ENCODE assay signal across 13 cellular contexts in genomic region chr5:58240286-58240685, GRCh38.
DNase-seq lines count a peak whose midpoint lies in the region; ATAC-seq and TF ChIP-seq lines count a peak whose summit lies in the region.
"Had no signal": no experiment of that assay in that cellular context is flagged by ENCODE, and none has a peak within 500 bp of the region (broad histone marks: within the 10 kb centered on the region; RNA-seq: fewer than 3 reads in every experiment).

No MANE protein-coding gene starts in this region.

- TF ChIP-seq CTCF in HFFc6 (IDR thresholded peaks at IDR 0.05) (no peak), fibroblast of mammary gland (conservative IDR thresholded peaks at IDR 0.05; ENCODE audit: control insufficient read depth, insufficient read depth, low read depth, low read length) (no peak), type B pancreatic cell (conservative IDR thresholded peaks at IDR 0.05) (no peak)

- H3K27me3 Mint-ChIP-seq in HFFc6 (ENCODE audit: insufficient read depth) (no peaks in the 10 kb centered on the region), type B pancreatic cell (no peaks in the 10 kb centered on the region)
- H3K27me3 Mint-ChIP-seq: activated CD4-positive, alpha-beta memory T cell treated with anti-CD3 and anti-CD28 coated beads, Interleukin-2, amount 10 ng/mL, durations not matched to agents 7 days and 5 days had no signal

- H3K4me1 Mint-ChIP-seq in HFFc6 (ENCODE audit: low read depth) = peaks cover 44% of the 10 kb centered on the region
- H3K4me1 Mint-ChIP-seq in type B pancreatic cell (ENCODE audit: unreplicated experiment) = peaks cover 5% of the 10 kb centered on the region
- H3K4me1 Mint-ChIP-seq: activated CD4-positive, alpha-beta memory T cell treated with anti-CD3 and anti-CD28 coated beads, Interleukin-2, amount 10 ng/mL, durations not matched to agents 7 days and 5 days had no signal

- H3K36me3 Mint-ChIP-seq in HFFc6 (ENCODE audit: low read depth) (no peaks in the 10 kb centered on the region), type B pancreatic cell (no peaks in the 10 kb centered on the region)

- H3K4me3 Mint-ChIP-seq in HFFc6 (peak overlapping the region; percentile 26), type B pancreatic cell (no peak overlapping the region)
- H3K4me3 Mint-ChIP-seq: activated CD4-positive, alpha-beta memory T cell treated with anti-CD3 and anti-CD28 coated beads, Interleukin-2, amount 10 ng/mL, durations not matched to agents 7 days and 5 days had no signal

- ATAC-seq in SK-N-SH treated with all-trans-retinoic acid at 6 μM for 48 hours = peak; percentile 60
- no peak for ATAC-seq in HG02623 (IDR thresholded peaks at IDR 0.05; ENCODE audit: unreplicated experiment)
- ATAC-seq: gastrocnemius medialis, Panc1 had no signal

- H3K4me3 ChIP-seq in fibroblast of mammary gland (ENCODE audit: control insufficient read depth, low read depth, low read length) = no peak overlapping the region
- H3K4me3 ChIP-seq: gastrocnemius medialis, thoracic aorta had no signal

- DNase-seq in HFFc6 = peak; percentile 55
- DNase-seq in fibroblast of mammary gland (ENCODE audit: low read depth) = peak; percentile 42
- DNase-seq in type B pancreatic cell (ENCODE audit: extremely low spot score, unreplicated experiment) = no peak
- DNase-seq in mesenteric fat pad (ENCODE audit: low spot score) = no peak
- no peak for DNase-seq in occipital lobe (lab: John Stamatoyannopoulos, UW)
- DNase-seq: activated CD4-positive, alpha-beta memory T cell treated with anti-CD3 and anti-CD28 coated beads, Interleukin-2, amount 10 ng/mL, durations not matched to agents 7 days and 5 days; activated gamma-delta T cell treated with Interleukin-2 at 50 U/mL for 16 hours; gastrocnemius medialis; T-helper 9 cell had no signal

- H3K9me3 Mint-ChIP-seq in HFFc6 = no peaks in the 10 kb centered on the region
- no peaks in the 10 kb centered on the region for H3K9me3 Mint-ChIP-seq in type B pancreatic cell
- H3K9me3 Mint-ChIP-seq: activated CD4-positive, alpha-beta memory T cell treated with anti-CD3 and anti-CD28 coated beads, Interleukin-2, amount 10 ng/mL, durations not matched to agents 7 days and 5 days had no signal

- H3K27ac Mint-ChIP-seq in HFFc6 (peak overlapping the region; percentile 75), type B pancreatic cell (peak overlapping the region; percentile 77)
- H3K27ac Mint-ChIP-seq: activated CD4-positive, alpha-beta memory T cell treated with anti-CD3 and anti-CD28 coated beads, Interleukin-2, amount 10 ng/mL, durations not matched to agents 7 days and 5 days had no signal

TF ChIP-seq in SK-N-SH treated with all-trans-retinoic acid at 6 μM for 48 hours, 23 proteins besides CTCF, POLR2A, EP300 and RAD21:
- no peak for TF ChIP-seq ZC3H10 (CRISPR knock-in tag; IDR thresholded peaks at IDR 0.05)
- no peak for TF ChIP-seq OSR1 (CRISPR knock-in tag; IDR thresholded peaks at IDR 0.05)
- TF ChIP-seq GLIS3 (CRISPR knock-in tag; IDR thresholded peaks at IDR 0.05) = no peak
- no peak for TF ChIP-seq ESRRG (CRISPR knock-in tag; IDR thresholded peaks at IDR 0.05)
- no peak for TF ChIP-seq RARB (CRISPR knock-in tag; IDR thresholded peaks at IDR 0.05)
- no peak for TF ChIP-seq PPARA (CRISPR knock-in tag; IDR thresholded peaks at IDR 0.05; ENCODE audit: borderline replicate concordance)
- no peak for TF ChIP-seq ZNF70 (CRISPR knock-in tag; IDR thresholded peaks at IDR 0.05)
- no peak for TF ChIP-seq CREB5 (CRISPR knock-in tag; IDR thresholded peaks at IDR 0.05; ENCODE audit: low read depth)
- no peak for TF ChIP-seq ZFP3 (CRISPR knock-in tag; IDR thresholded peaks at IDR 0.05)
- no peak for TF ChIP-seq TSHZ2 (CRISPR knock-in tag; IDR thresholded peaks at IDR 0.05)
- no peak for TF ChIP-seq ARNTL (CRISPR knock-in tag; IDR thresholded peaks at IDR 0.05; ENCODE audit: borderline replicate concordance, low read depth)
- TF ChIP-seq BACH2 (CRISPR knock-in tag; IDR thresholded peaks at IDR 0.05; ENCODE audit: borderline replicate concordance) = no peak
- no peak for TF ChIP-seq ZNF8 (CRISPR knock-in tag; IDR thresholded peaks at IDR 0.05)
- TF ChIP-seq PATZ1 (CRISPR knock-in tag; IDR thresholded peaks at IDR 0.05; ENCODE audit: borderline replicate concordance) = no peak
- no peak for TF ChIP-seq CSRNP3 (CRISPR knock-in tag; IDR thresholded peaks at IDR 0.05)
- TF ChIP-seq ZNF565 (CRISPR knock-in tag; conservative IDR thresholded peaks at IDR 0.05; ENCODE audit: low read depth) = no peak
- no peak for TF ChIP-seq ISL1 (CRISPR knock-in tag; IDR thresholded peaks at IDR 0.05)
- TF ChIP-seq ZFP30 (CRISPR knock-in tag; IDR thresholded peaks at IDR 0.05) = no peak
- no peak for TF ChIP-seq TCF4 (CRISPR knock-in tag; IDR thresholded peaks at IDR 0.05; ENCODE audit: borderline replicate concordance)
- no peak for TF ChIP-seq TOX (CRISPR knock-in tag; IDR thresholded peaks at IDR 0.05; ENCODE audit: borderline replicate concordance)

Comparison
In these comparisons a context has a peak if more than half of its experiments do, and no peak if none do; other contexts are left out.
1. DNase-seq: peak in HFFc6 (single experiment) and fibroblast of mammary gland (single experiment); none in type B pancreatic cell (single experiment), mesenteric fat pad (single experiment) and occipital lobe (single experiment).